In genomic region chr17:21215935-21216334, GRCh38 we compare ENCODE assay signal across 11 cellular contexts. TPM values are rescaled to one million over a fixed set of nuclear protein-coding genes. Genes with fewer than 3 reads are reported as not detected.
DNase-seq lines count a peak whose midpoint lies in the region; TF ChIP-seq lines count a peak whose summit lies in the region.
"Had no signal": no experiment of that assay in that cellular context is flagged by ENCODE, and none has a peak within 500 bp of the region (broad histone marks: within the 10 kb centered on the region; RNA-seq: fewer than 3 reads in every experiment).

No MANE protein-coding gene starts in this region.

- H3K4me1 Mint-ChIP-seq in chondrocyte (ENCODE audit: low read depth): peaks cover 33% of the 10 kb centered on the region
- peaks cover 40% of the 10 kb centered on the region for H3K4me1 Mint-ChIP-seq in neural crest cell

- H3K9ac ChIP-seq in NT2/D1 (ENCODE audit: insufficient read length, low read depth): peak overlapping the region; percentile 36

- H3K4me3 Mint-ChIP-seq in chondrocyte (ENCODE audit: unreplicated experiment) (peak overlapping the region; percentile 84), neural crest cell (peak overlapping the region; percentile 91)

- H3K36me3 Mint-ChIP-seq in chondrocyte (ENCODE audit: low read depth) (no peaks in the 10 kb centered on the region), neural crest cell (ENCODE audit: low read depth) (no peaks in the 10 kb centered on the region)

- H3K9me3 Mint-ChIP-seq in chondrocyte (ENCODE audit: low read depth) (no peaks in the 10 kb centered on the region), neural crest cell (no peaks in the 10 kb centered on the region)

- H3K27me3 ChIP-seq in NT2/D1 (ENCODE audit: insufficient read depth, insufficient read length): no peaks in the 10 kb centered on the region
- no peaks in the 10 kb centered on the region for H3K27me3 ChIP-seq in adrenal gland
- H3K27me3 ChIP-seq: suprapubic skin had no signal

- H3K27ac Mint-ChIP-seq in chondrocyte (ENCODE audit: unreplicated experiment) (no peak overlapping the region), neural crest cell (ENCODE audit: unreplicated experiment) (no peak overlapping the region)

- intact Hi-C loops in adrenal gland (cut with DNase I): loop anchor here in 1 of 2 donors (10.0 kb wide), 1 partner anchor 191 kb away; no protein-coding TSS in a partner anchor

- TF ChIP-seq POLR2A in adrenal gland (IDR thresholded peaks at IDR 0.05): no peak

- H3K27ac ChIP-seq in adrenal gland: no peak overlapping the region

- 85 to 91% (median 90%) methylated on average over 6 of the region's 6 CpGs for WGBS in adrenal gland, 4 donors

- peaks cover 23% of the 10 kb centered on the region for H3K36me3 ChIP-seq in NT2/D1 (ENCODE audit: insufficient read depth, insufficient read length, low read length)
- H3K36me3 ChIP-seq in adrenal gland (replicated peaks in 1 of 2): peaks cover 0 to 3% of the 10 kb centered on the region in 2 donors
- H3K36me3 ChIP-seq: suprapubic skin had no signal

- no peaks in the 10 kb centered on the region for H3K27me3 Mint-ChIP-seq in chondrocyte (ENCODE audit: low read depth)
- H3K27me3 Mint-ChIP-seq in neural crest cell (ENCODE audit: low read depth): no peaks in the 10 kb centered on the region

- TF ChIP-seq CTCF in chondrocyte (IDR thresholded peaks at IDR 0.05): no peak
- no peak for TF ChIP-seq CTCF in neural crest cell (conservative IDR thresholded peaks at IDR 0.05)
- TF ChIP-seq CTCF in adrenal gland (IDR thresholded peaks at IDR 0.05): no peak

- peaks cover 10% of the 10 kb centered on the region for H3K4me1 ChIP-seq in NT2/D1 (ENCODE audit: insufficient read depth, insufficient read length)
- peaks cover 23 to 39% of the 10 kb centered on the region in 2 donors for H3K4me1 ChIP-seq in adrenal gland (replicated peaks in 1 of 2)

- no peaks in the 10 kb centered on the region for H3K9me3 ChIP-seq in NT2/D1 (ENCODE audit: insufficient read depth, low read length)
- H3K9me3 ChIP-seq in adrenal gland (replicated peaks in 1 of 3): no peaks in the 10 kb centered on the region
- H3K9me3 ChIP-seq: suprapubic skin had no signal

- H3K4me3 ChIP-seq in NT2/D1 (ENCODE audit: insufficient read length, low read depth) (no peak overlapping the region), adrenal gland (no peak overlapping the region)

- peak; percentile 18 for DNase-seq in DMS53 (lab: John Stamatoyannopoulos, UW)
- no peak for DNase-seq in DMS53 treated with DMSO at 0.1 percent for 48 hours (lab: John Stamatoyannopoulos, UW; ENCODE audit: unreplicated experiment)
- DNase-seq in NT2/D1 (ENCODE audit: low read depth, low spot score): no peak
- no peak for DNase-seq in chondrocyte (ENCODE audit: low spot score)
- DNase-seq in neural crest cell (ENCODE audit: low read depth, low spot score): no peak
- no peak for DNase-seq in NCI-H524 (lab: John Stamatoyannopoulos, UW)
- DNase-seq in adrenal gland: no peak
- DNase-seq in activated gamma-delta T cell (lab: John Stamatoyannopoulos, UW): no peak
- DNase-seq: central memory CD4-positive, alpha-beta T cell; NCI-H526 treated with DMSO at 0.1 percent for 48 hours had no signal

RNA-seq across cellular contexts. Expression of gene TMEM11, which starts 2.0 kb away (rescaled TPM):
- total RNA-seq in chondrocyte (24.3 to 28.1 TPM (median 24.7 TPM) in 3 replicates), neural crest cell (31.3 and 31.6 TPM in 2 replicates), adrenal gland (10 to 100 TPM; 12.4 to 75.8 (median 21.8) TPM)
- 10 to 100 TPM; 25.9 to 31.6 (median 28.7) TPM for polyA plus RNA-seq in adrenal gland

RNA-seq across cellular contexts. Expression of gene NATD1, which starts 37.3 kb away (rescaled TPM):
- total RNA-seq in chondrocyte (8.2 to 18.6 TPM (median 17.2 TPM) in 3 replicates), neural crest cell (6.3 and 6.7 TPM in 2 replicates), adrenal gland (10 to 100 TPM in 6 of 8 donors, 1 to 10 TPM in 2; 4.3 to 18.7 (median 13.0) TPM)
- polyA plus RNA-seq in adrenal gland: 1 to 10 TPM; 1.8 to 3.1 (median 3.0) TPM
